ENCODE assay signal across 2 cellular contexts in genomic region chr9:129032541-129033159, GRCh38.
TF ChIP-seq lines count a peak whose summit lies in the region.

No MANE protein-coding gene starts in this region.

TF ChIP-seq in HEK293, 187 proteins besides CTCF, POLR2A, EP300 and RAD21:
- TF ChIP-seq ZNF600 (tag by site-specific recombination; IDR thresholded peaks at IDR 0.05): no peak
- peak; percentile 72 for TF ChIP-seq ZFHX2 (tag by site-specific recombination; conservative IDR thresholded peaks at IDR 0.05)
- TF ChIP-seq EGR2 (tag by site-specific recombination; IDR thresholded peaks at IDR 0.05; ENCODE audit: low read depth): peak; percentile 64
- TF ChIP-seq SCRT2 (tag by site-specific recombination; IDR thresholded peaks at IDR 0.05): peak; percentile 87
- peak; percentile 86 for TF ChIP-seq SCRT1 (tag by site-specific recombination; IDR thresholded peaks at IDR 0.05; ENCODE audit: borderline replicate concordance)

TF ChIP-seq in K562, 482 proteins besides CTCF, POLR2A, EP300 and RAD21:
- TF ChIP-seq ZNF695 (CRISPR knock-in tag; IDR thresholded peaks at IDR 0.05) (no peak), ZNF384 (IDR thresholded peaks at IDR 0.05; ENCODE audit: low read depth, low read length) (0 out of 2 replicates have a peak, but pooled peaks have one; percentile 52), MYNN (IDR thresholded peaks at IDR 0.05) (no peak), MYNN (CRISPR knock-in tag; IDR thresholded peaks at IDR 0.05) (no peak), ZBTB26 (CRISPR knock-in tag; IDR thresholded peaks at IDR 0.05) (no peak)
